1 cellular context compared by ENCODE assay signal in the genomic region with DNA sequence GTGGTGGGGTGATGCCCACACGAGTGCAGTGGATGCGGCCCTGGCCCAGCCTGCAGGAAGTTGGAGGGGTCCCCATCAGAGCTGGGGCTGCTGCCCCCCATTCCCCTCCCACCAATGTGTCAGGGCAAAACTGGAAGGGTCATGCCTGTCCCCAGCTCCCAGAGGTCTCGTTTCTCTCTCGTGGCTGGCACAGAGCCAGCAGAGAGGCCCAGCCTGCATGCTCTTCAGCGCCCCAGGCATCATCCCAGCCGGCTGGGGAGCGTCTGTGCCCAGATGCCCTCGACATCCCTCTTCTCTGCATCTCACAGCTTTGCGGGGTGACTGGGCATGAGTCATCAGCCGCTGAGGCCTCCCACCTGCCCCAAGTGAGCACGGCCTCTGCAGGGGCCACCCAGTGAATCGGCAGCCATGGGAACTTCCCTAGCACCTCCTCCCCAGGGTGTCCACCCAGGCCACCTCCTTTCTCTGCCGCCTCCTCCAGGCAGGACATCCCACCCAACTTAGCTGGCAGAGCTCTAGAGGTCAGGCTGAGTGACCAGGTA.
TF ChIP-seq lines count a peak whose summit lies in the region.

No MANE protein-coding gene starts in this region.

TF ChIP-seq in GM23338, 12 proteins besides CTCF, POLR2A, EP300 and RAD21:
- TF ChIP-seq JUNB (IDR thresholded peaks at IDR 0.05; ENCODE audit: unreplicated experiment) (no peak), NANOG (IDR thresholded peaks at IDR 0.05; ENCODE audit: borderline replicate concordance) (no peak), STAT1 (IDR thresholded peaks at IDR 0.05; ENCODE audit: unreplicated experiment) (no peak), EZH2 (IDR thresholded peaks at IDR 0.05; ENCODE audit: low read depth, unreplicated experiment) (no peak), ZNF331 (CRISPR knock-in tag; IDR thresholded peaks at IDR 0.05; ENCODE audit: low read depth) (no peak), POLR2AphosphoS5 (IDR thresholded peaks at IDR 0.05; ENCODE audit: low read depth) (no peak), ZNF114 (CRISPR knock-in tag; IDR thresholded peaks at IDR 0.05) (no peak), EZH2phosphoT487 (IDR thresholded peaks at IDR 0.05; ENCODE audit: unreplicated experiment) (no peak), CREB1 (CRISPR knock-in tag; IDR thresholded peaks at IDR 0.05; ENCODE audit: low read depth) (no peak)
- TF ChIP-seq, protein P1, sequence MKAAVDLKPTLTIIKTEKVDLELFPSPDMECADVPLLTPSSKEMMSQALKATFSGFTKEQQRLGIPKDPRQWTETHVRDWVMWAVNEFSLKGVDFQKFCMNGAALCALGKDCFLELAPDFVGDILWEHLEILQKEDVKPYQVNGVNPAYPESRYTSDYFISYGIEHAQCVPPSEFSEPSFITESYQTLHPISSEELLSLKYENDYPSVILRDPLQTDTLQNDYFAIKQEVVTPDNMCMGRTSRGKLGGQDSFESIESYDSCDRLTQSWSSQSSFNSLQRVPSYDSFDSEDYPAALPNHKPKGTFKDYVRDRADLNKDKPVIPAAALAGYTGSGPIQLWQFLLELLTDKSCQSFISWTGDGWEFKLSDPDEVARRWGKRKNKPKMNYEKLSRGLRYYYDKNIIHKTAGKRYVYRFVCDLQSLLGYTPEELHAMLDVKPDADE (IDR thresholded peaks at IDR 0.05): no peak
- TF ChIP-seq, protein P2, sequence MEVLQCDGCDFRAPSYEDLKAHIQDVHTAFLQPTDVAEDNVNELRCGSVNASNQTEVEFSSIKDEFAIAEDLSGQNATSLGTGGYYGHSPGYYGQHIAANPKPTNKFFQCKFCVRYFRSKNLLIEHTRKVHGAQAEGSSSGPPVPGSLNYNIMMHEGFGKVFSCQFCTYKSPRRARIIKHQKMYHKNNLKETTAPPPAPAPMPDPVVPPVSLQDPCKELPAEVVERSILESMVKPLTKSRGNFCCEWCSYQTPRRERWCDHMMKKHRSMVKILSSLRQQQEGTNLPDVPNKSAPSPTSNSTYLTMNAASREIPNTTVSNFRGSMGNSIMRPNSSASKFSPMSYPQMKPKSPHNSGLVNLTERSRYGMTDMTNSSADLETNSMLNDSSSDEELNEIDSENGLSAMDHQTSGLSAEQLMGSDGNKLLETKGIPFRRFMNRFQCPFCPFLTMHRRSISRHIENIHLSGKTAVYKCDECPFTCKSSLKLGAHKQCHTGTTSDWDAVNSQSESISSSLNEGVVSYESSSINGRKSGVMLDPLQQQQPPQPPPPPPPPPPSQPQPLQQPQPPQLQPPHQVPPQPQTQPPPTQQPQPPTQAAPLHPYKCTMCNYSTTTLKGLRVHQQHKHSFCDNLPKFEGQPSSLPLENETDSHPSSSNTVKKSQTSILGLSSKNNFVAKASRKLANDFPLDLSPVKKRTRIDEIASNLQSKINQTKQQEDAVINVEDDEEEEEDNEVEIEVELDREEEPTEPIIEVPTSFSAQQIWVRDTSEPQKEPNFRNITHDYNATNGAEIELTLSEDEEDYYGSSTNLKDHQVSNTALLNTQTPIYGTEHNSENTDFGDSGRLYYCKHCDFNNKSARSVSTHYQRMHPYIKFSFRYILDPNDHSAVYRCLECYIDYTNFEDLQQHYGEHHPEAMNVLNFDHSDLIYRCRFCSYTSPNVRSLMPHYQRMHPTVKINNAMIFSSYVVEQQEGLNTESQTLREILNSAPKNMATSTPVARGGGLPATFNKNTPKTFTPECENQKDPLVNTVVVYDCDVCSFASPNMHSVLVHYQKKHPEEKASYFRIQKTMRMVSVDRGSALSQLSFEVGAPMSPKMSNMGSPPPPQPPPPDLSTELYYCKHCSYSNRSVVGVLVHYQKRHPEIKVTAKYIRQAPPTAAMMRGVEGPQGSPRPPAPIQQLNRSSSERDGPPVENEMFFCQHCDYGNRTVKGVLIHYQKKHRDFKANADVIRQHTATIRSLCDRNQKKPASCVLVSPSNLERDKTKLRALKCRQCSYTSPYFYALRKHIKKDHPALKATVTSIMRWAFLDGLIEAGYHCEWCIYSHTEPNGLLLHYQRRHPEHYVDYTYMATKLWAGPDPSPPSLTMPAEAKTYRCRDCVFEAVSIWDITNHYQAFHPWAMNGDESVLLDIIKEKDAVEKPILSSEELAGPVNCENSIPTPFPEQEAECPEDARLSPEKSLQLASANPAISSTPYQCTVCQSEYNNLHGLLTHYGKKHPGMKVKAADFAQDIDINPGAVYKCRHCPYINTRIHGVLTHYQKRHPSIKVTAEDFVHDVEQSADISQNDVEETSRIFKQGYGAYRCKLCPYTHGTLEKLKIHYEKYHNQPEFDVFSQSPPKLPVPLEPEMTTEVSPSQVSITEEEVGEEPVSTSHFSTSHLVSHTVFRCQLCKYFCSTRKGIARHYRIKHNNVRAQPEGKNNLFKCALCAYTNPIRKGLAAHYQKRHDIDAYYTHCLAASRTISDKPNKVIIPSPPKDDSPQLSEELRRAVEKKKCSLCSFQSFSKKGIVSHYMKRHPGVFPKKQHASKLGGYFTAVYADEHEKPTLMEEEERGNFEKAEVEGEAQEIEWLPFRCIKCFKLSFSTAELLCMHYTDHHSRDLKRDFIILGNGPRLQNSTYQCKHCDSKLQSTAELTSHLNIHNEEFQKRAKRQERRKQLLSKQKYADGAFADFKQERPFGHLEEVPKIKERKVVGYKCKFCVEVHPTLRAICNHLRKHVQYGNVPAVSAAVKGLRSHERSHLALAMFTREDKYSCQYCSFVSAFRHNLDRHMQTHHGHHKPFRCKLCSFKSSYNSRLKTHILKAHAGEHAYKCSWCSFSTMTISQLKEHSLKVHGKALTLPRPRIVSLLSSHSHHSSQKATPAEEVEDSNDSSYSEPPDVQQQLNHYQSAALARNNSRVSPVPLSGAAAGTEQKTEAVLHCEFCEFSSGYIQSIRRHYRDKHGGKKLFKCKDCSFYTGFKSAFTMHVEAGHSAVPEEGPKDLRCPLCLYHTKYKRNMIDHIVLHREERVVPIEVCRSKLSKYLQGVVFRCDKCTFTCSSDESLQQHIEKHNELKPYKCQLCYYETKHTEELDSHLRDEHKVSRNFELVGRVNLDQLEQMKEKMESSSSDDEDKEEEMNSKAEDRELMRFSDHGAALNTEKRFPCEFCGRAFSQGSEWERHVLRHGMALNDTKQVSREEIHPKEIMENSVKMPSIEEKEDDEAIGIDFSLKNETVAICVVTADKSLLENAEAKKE (CRISPR knock-in tag; IDR thresholded peaks at IDR 0.05): no peak
- TF ChIP-seq, protein P3, sequence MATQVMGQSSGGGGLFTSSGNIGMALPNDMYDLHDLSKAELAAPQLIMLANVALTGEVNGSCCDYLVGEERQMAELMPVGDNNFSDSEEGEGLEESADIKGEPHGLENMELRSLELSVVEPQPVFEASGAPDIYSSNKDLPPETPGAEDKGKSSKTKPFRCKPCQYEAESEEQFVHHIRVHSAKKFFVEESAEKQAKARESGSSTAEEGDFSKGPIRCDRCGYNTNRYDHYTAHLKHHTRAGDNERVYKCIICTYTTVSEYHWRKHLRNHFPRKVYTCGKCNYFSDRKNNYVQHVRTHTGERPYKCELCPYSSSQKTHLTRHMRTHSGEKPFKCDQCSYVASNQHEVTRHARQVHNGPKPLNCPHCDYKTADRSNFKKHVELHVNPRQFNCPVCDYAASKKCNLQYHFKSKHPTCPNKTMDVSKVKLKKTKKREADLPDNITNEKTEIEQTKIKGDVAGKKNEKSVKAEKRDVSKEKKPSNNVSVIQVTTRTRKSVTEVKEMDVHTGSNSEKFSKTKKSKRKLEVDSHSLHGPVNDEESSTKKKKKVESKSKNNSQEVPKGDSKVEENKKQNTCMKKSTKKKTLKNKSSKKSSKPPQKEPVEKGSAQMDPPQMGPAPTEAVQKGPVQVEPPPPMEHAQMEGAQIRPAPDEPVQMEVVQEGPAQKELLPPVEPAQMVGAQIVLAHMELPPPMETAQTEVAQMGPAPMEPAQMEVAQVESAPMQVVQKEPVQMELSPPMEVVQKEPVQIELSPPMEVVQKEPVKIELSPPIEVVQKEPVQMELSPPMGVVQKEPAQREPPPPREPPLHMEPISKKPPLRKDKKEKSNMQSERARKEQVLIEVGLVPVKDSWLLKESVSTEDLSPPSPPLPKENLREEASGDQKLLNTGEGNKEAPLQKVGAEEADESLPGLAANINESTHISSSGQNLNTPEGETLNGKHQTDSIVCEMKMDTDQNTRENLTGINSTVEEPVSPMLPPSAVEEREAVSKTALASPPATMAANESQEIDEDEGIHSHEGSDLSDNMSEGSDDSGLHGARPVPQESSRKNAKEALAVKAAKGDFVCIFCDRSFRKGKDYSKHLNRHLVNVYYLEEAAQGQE (IDR thresholded peaks at IDR 0.05; ENCODE audit: unreplicated experiment): no peak
